ENCODE assay signal across 9 cellular contexts in genomic region chr6:106444777-106445507, GRCh38.
A peak's percentile ranks its signal among the peaks of the same experiment; 100 is the strongest.
DNase-seq lines count a peak whose midpoint lies in the region; ATAC-seq, FAIRE-seq and TF ChIP-seq lines count a peak whose summit lies in the region.
"Had no signal": no experiment of that assay in that cellular context is flagged by ENCODE, and none has a peak within 500 bp of the region (broad histone marks: within the 10 kb centered on the region; RNA-seq: fewer than 3 reads in every experiment).

No MANE protein-coding gene starts in this region.

- H3K4me3 Mint-ChIP-seq in chondrocyte (ENCODE audit: unreplicated experiment), result no peak overlapping the region
- no peak overlapping the region for H3K4me3 Mint-ChIP-seq in type B pancreatic cell
- H3K4me3 Mint-ChIP-seq: activated naive CD8-positive, alpha-beta T cell had no signal

- no peaks in the 10 kb centered on the region for H3K4me1 Mint-ChIP-seq in chondrocyte (ENCODE audit: low read depth)
- H3K4me1 Mint-ChIP-seq in type B pancreatic cell (ENCODE audit: unreplicated experiment), result peaks cover 21% of the 10 kb centered on the region

- intact Hi-C loops in PC-9 (cut with micrococcal nuclease; ENCODE audit: unreplicated experiment) (loop anchor here (1.0 to 10.0 kb wide), 5 partner anchors 67 to 1010 kb away; partner anchors contain the start of genes BEND3 and CRYBG1), left lung (cut with DNase I) (loop anchor here (5.0 to 10.0 kb wide), 2 partner anchors 127 to 530 kb away; partner anchors contain the start of gene CD24 (in 1 of the 2))

- H3K4me1 ChIP-seq in PC-9 (replicated peaks; ENCODE audit: insufficient read depth) (peaks cover 24% of the 10 kb centered on the region), left lung (peaks cover 4 to 29% of the 10 kb centered on the region in 2 donors)

- H4K20me1 ChIP-seq in PC-9 (ENCODE audit: insufficient read depth), result no peaks in the 10 kb centered on the region

- TF ChIP-seq CTCF in PC-9 (conservative IDR thresholded peaks at IDR 0.05) (peak; percentile 89), chondrocyte (IDR thresholded peaks at IDR 0.05) (peak; percentile 90), left lung (IDR thresholded peaks at IDR 0.05) (peak; percentile 68 to 80), type B pancreatic cell (conservative IDR thresholded peaks at IDR 0.05) (peak; percentile 88)

- no TSS peak for BruUV-seq in PC-9 (replicated peaks; lab: Mats Ljungman, UMichigan)

- peaks cover 5% of the 10 kb centered on the region; the same call in 1 of the 2 replicates for H3F3A ChIP-seq in PC-9 (ENCODE audit: insufficient read depth, low read depth)

- H3K27me3 Mint-ChIP-seq in chondrocyte (ENCODE audit: low read depth) (peaks cover 40% of the 10 kb centered on the region), type B pancreatic cell (peaks cover 24% of the 10 kb centered on the region)

- no peak overlapping the region for H3K27ac ChIP-seq in PC-9
- H3K27ac ChIP-seq in left lung, result no peak overlapping the region

- DNase-seq in DMS53 (lab: John Stamatoyannopoulos, UW), result peak; percentile 78
- DNase-seq in GM19239 (ENCODE audit: insufficient read length, low spot score), result peak; percentile 46
- DNase-seq in KG1 (lab: John Stamatoyannopoulos, UW), result peak; percentile 16
- DNase-seq in PC-9, result peak; percentile 15 to 69
- DNase-seq in chondrocyte (ENCODE audit: low spot score), result no peak
- no peak for DNase-seq in left lung
- DNase-seq in type B pancreatic cell (ENCODE audit: extremely low spot score, unreplicated experiment), result no peak

- H3K27ac Mint-ChIP-seq in chondrocyte (ENCODE audit: unreplicated experiment) (no peak overlapping the region), type B pancreatic cell (no peak overlapping the region)
- H3K27ac Mint-ChIP-seq: activated naive CD8-positive, alpha-beta T cell had no signal

- H3K9me3 Mint-ChIP-seq in chondrocyte (ENCODE audit: low read depth) (no peaks in the 10 kb centered on the region), type B pancreatic cell (no peaks in the 10 kb centered on the region)

- H3K9me2 ChIP-seq in PC-9 (ENCODE audit: insufficient read depth), result no peaks in the 10 kb centered on the region

- POLR2A ChIA-PET in PC-9 (lab: Charles Lee; ENCODE audit: unreplicated experiment), result interaction anchor here (0.6 kb wide), 1 partner anchor 11 kb away, joined by 4 read pairs; no protein-coding TSS in a partner anchor

- FAIRE-seq in GM19239 (lab: Jason Lieb, UNC), result peak; percentile 92

- H3K27me3 ChIP-seq in PC-9 (ENCODE audit: insufficient read depth, low read depth), result no peaks in the 10 kb centered on the region
- H3K27me3 ChIP-seq in left lung, result peaks cover 3 to 25% of the 10 kb centered on the region in 2 donors

- ATAC-seq in left lung (peak; percentile 87), GM19328 (IDR thresholded peaks at IDR 0.05; ENCODE audit: unreplicated experiment) (no peak)

- H3K9me3 ChIP-seq in PC-9 (ENCODE audit: insufficient read depth, low read depth) (no peaks in the 10 kb centered on the region), left lung (no peaks in the 10 kb centered on the region)

- CTCF ChIA-PET in PC-9 (lab: Charles Lee), result interaction anchor here (0.6 to 1.0 kb wide), 3 partner anchors 84 to 106 kb away, joined by 3 read pairs; partner anchors contain the start of gene CRYBG1

- H3K4me3 ChIP-seq in PC-9, result no peak overlapping the region
- H3K4me3 ChIP-seq in left lung, result no peak overlapping the region

- H3K36me3 Mint-ChIP-seq in chondrocyte (ENCODE audit: low read depth), result no peaks in the 10 kb centered on the region
- H3K36me3 Mint-ChIP-seq in type B pancreatic cell, result no peaks in the 10 kb centered on the region
- H3K36me3 Mint-ChIP-seq: activated naive CD8-positive, alpha-beta T cell had no signal

- H3K36me3 ChIP-seq in PC-9 (ENCODE audit: low read depth) (no peaks in the 10 kb centered on the region), left lung (no peaks in the 10 kb centered on the region)

- H3K4me2 ChIP-seq in PC-9, result no peak overlapping the region

- no peak overlapping the region for H2AFZ ChIP-seq in PC-9

- no peaks in the 10 kb centered on the region for H3K79me2 ChIP-seq in PC-9 (ENCODE audit: low read depth)

Comparison
In these comparisons a context has a peak if more than half of its experiments do, and no peak if none do; other contexts are left out.
1. DNase-seq: peak in DMS53 (single experiment), GM19239 (single experiment), KG1 (single experiment) and PC-9 (2 of 2); none in chondrocyte (single experiment), left lung (0 of 2) and type B pancreatic cell (single experiment).
2. Peak in every context shown above with its lines, with median percentiles within 50 percentile points of each other: CTCF ChIP-seq.